Comparison of ENCODE assay signal across 18 cellular contexts in genomic region chr2:56505885-56506284, GRCh38.
"Had no signal": no experiment of that assay in that cellular context is flagged by ENCODE, and none has a peak within 500 bp of the region (broad histone marks: within the 10 kb centered on the region; RNA-seq: fewer than 3 reads in every experiment).

No MANE protein-coding gene starts in this region.

- H3K9me3 ChIP-seq: breast epithelium, gastroesophageal sphincter, heart left ventricle, left ventricle myocardium inferior, mucosa of descending colon, ovary, psoas muscle, stomach had no signal

- H3K27me3 ChIP-seq: breast epithelium, gastroesophageal sphincter, heart left ventricle, ovary, stomach had no signal

- DNase-seq: activated CD4-positive, alpha-beta T cell treated with anti-CD3 and anti-CD28 coated beads, Interleukin-2, amount 10 ng/mL, durations not matched to agents 24 days and 14 days; activated CD4-positive, CD25-positive, alpha-beta regulatory T cell; activated CD8-positive, alpha-beta T cell treated with anti-CD3 and anti-CD28 coated beads for 36 hours; activated naive CD4-positive, alpha-beta T cell treated with anti-CD3 and anti-CD28 coated beads for 36 hours; activated T-cell treated with anti-CD3 and anti-CD28 coated beads, Interleukin-2, amount 50 U/mL, for 1 hour; effector CD4-positive, alpha-beta T cell; heart left ventricle; left ventricle myocardium inferior; mucosa of descending colon; naive B cell; ovary; psoas muscle; stimulated activated CD4-positive, alpha-beta T cell treated with anti-CD3 and anti-CD28 coated beads, Interleukin-4, amount 100 ng/mL, for 24 hours; stomach; T-helper 9 cell had no signal

- H3K4me3 ChIP-seq: breast epithelium, gastroesophageal sphincter, heart left ventricle, left ventricle myocardium inferior, mucosa of descending colon, ovary, psoas muscle, stomach had no signal

- H3K4me1 ChIP-seq: breast epithelium, gastroesophageal sphincter, heart left ventricle, left ventricle myocardium inferior, psoas muscle, stomach had no signal

- FAIRE-seq: astrocyte had no signal

- H3K27ac ChIP-seq: breast epithelium, gastroesophageal sphincter, heart left ventricle, left ventricle myocardium inferior, ovary, psoas muscle, stomach had no signal

- H3K36me3 ChIP-seq: breast epithelium, gastroesophageal sphincter, heart left ventricle, left ventricle myocardium inferior, ovary, stomach had no signal
